7 cellular contexts compared by ENCODE assay signal in genomic region chr1:27725374-27726172, GRCh38. TPM values are rescaled to one million over a fixed set of nuclear protein-coding genes. Genes with fewer than 3 reads are reported as not detected.
DNase-seq lines count a peak whose midpoint lies in the region; ATAC-seq and TF ChIP-seq lines count a peak whose summit lies in the region.

Gene FAM76A, plus strand, starts transcription at chr1:27725961. Its CDS starts 120 bp downstream, at chr1:27726081.

- DNase-seq in NCI-H2029 treated with DMSO at 0.1 percent for 48 hours (lab: John Stamatoyannopoulos, UW) (peak; percentile 88), T-helper 9 cell (peak; percentile 99), astrocyte of the hippocampus (ENCODE audit: low read depth, low spot score) (peak; percentile 100), hepatocyte (ENCODE audit: low spot score) (peak; percentile 100), renal cortical epithelial cell (ENCODE audit: low read depth) (peak; percentile 94)

- ATAC-seq in GM18508 (IDR thresholded peaks at IDR 0.05; ENCODE audit: insufficient read depth, unreplicated experiment) (peak; percentile 88), HG03025 (IDR thresholded peaks at IDR 0.05; ENCODE audit: low FRiP score, unreplicated experiment) (peak; percentile 91)

- H3K27ac ChIP-seq in hepatocyte: peak within 1 kb of the TSS; percentile 84

- no peaks in the 10 kb centered on the region for H3K27me3 ChIP-seq in hepatocyte

- H3K4me3 ChIP-seq in hepatocyte: peak within 1 kb of the TSS; percentile 94

- no peaks in the 10 kb centered on the region for H3K9me2 ChIP-seq in hepatocyte (replicated peaks; ENCODE audit: insufficient read depth)

- peaks cover 10% of the 10 kb centered on the region for H3K79me2 ChIP-seq in hepatocyte

- no peaks in the 10 kb centered on the region for H3K9me3 ChIP-seq in hepatocyte (ENCODE audit: low read depth)

- peak; percentile 63 for TF ChIP-seq CTCF in hepatocyte (IDR thresholded peaks at IDR 0.05; ENCODE audit: poor library complexity)

- peaks cover 7% of the 10 kb centered on the region for H3K4me1 ChIP-seq in hepatocyte (ENCODE audit: insufficient read depth)

- H3K36me3 ChIP-seq in hepatocyte (replicated peaks; ENCODE audit: insufficient read depth, low read depth): no peaks in the 10 kb centered on the region

- 5% methylated on average over 54 of the region's 72 CpGs for WGBS in hepatocyte (ENCODE audit: low lambda C conversion rate, missing lambda C conversion rate)

- H2AFZ ChIP-seq in hepatocyte: peak within 1 kb of the TSS; percentile 77

- no peaks in the 10 kb centered on the region for H4K20me1 ChIP-seq in hepatocyte (ENCODE audit: insufficient read depth, poor library complexity, severe bottlenecking)

- peak within 1 kb of the TSS; percentile 85 for H3K4me2 ChIP-seq in hepatocyte

RNA-seq across cellular contexts. Expression of gene FAM76A, which starts in this region (rescaled TPM):
- total RNA-seq in hepatocyte (9.8 and 12.2 TPM in 2 replicates), renal cortical epithelial cell (12.0 and 14.8 TPM in 2 replicates)
- polyA plus RNA-seq in hepatocyte: 1.8 and 3.5 TPM in 2 replicates

Comparison
In these comparisons a context has a peak if more than half of its experiments do, and no peak if none do; other contexts are left out.
1. Peak in every context shown above with its lines: DNase-seq, ATAC-seq, H3K4me3 ChIP-seq and H3K27ac ChIP-seq.